In the genomic region with DNA sequence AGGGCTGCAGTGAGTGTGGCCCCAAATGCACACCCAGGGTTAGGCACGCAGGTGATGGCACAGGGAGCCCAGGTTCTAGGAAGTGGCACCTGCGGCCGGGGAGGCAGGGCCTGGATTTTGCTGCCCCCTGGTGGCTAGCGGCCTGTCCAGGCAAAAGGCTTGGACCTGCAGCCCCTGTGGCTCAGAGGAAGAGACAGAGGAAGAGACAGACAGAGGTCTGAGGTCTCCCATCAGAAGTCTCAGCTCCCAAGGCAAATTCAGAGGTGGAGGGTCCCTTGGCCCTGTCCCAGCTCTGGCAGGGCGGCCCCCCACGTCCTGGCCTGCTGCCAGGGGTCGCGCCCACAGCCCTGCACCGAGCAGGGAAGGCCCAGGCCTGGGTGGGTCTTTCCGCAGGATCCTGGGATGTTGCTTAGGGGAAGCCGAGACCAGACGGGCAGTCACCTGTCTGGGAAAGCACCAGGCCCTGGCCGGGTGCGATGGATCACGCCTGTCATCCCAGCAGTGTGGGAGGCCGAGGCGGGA, we compare ENCODE assay signal across 1 cellular context.
A peak's percentile ranks its signal among the peaks of the same experiment; 100 is the strongest.
TF ChIP-seq lines count a peak whose summit lies in the region.

No MANE protein-coding gene starts in this region.

TF ChIP-seq in HEK293, 187 proteins besides CTCF, POLR2A, EP300 and RAD21 (continued from another document):
- TF ChIP-seq, protein P1, sequence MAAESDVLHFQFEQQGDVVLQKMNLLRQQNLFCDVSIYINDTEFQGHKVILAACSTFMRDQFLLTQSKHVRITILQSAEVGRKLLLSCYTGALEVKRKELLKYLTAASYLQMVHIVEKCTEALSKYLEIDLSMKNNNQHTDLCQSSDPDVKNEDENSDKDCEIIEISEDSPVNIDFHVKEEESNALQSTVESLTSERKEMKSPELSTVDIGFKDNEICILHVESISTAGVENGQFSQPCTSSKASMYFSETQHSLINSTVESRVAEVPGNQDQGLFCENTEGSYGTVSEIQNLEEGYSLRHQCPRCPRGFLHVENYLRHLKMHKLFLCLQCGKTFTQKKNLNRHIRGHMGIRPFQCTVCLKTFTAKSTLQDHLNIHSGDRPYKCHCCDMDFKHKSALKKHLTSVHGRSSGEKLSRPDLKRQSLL (tag by site-specific recombination; IDR thresholded peaks at IDR 0.05): no peak
- TF ChIP-seq, protein P2, sequence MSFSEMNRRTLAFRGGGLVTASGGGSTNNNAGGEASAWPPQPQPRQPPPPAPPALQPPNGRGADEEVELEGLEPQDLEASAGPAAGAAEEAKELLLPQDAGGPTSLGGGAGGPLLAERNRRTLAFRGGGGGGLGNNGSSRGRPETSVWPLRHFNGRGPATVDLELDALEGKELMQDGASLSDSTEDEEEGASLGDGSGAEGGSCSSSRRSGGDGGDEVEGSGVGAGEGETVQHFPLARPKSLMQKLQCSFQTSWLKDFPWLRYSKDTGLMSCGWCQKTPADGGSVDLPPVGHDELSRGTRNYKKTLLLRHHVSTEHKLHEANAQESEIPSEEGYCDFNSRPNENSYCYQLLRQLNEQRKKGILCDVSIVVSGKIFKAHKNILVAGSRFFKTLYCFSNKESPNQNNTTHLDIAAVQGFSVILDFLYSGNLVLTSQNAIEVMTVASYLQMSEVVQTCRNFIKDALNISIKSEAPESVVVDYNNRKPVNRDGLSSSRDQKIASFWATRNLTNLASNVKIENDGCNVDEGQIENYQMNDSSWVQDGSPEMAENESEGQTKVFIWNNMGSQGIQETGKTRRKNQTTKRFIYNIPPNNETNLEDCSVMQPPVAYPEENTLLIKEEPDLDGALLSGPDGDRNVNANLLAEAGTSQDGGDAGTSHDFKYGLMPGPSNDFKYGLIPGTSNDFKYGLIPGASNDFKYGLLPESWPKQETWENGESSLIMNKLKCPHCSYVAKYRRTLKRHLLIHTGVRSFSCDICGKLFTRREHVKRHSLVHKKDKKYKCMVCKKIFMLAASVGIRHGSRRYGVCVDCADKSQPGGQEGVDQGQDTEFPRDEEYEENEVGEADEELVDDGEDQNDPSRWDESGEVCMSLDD (tag by site-specific recombination; IDR thresholded peaks at IDR 0.05): peak; percentile 40; the same call in 1 of the 2 replicates
- TF ChIP-seq ZBTB8A (tag by site-specific recombination; IDR thresholded peaks at IDR 0.05) (peak; percentile 46; the same call in 1 of the 2 replicates), KLF1 (tag by site-specific recombination; IDR thresholded peaks at IDR 0.05) (0 out of 2 replicates have a peak, but pooled peaks have one; percentile 22), ZNF132 (tag by site-specific recombination; IDR thresholded peaks at IDR 0.05; ENCODE audit: borderline replicate concordance) (no peak), TRIM28 (IDR thresholded peaks at IDR 0.05; ENCODE audit: borderline replicate concordance, low read length) (0 out of 2 replicates have a peak, but pooled peaks have one; percentile 32), ZNF600 (tag by site-specific recombination; IDR thresholded peaks at IDR 0.05) (peak; percentile 84), ZBTB20 (tag by site-specific recombination; IDR thresholded peaks at IDR 0.05) (0 out of 2 replicates have a peak, but pooled peaks have one; percentile 6), ZNF2 (tag by site-specific recombination; IDR thresholded peaks at IDR 0.05) (0 out of 2 replicates have a peak, but pooled peaks have one; percentile 33), KLF8 (tag by site-specific recombination; IDR thresholded peaks at IDR 0.05) (peak; percentile 62), ZEB2 (tag by site-specific recombination; IDR thresholded peaks at IDR 0.05) (peak; percentile 69; the same call in 1 of the 2 replicates)
- TF ChIP-seq, protein P3, sequence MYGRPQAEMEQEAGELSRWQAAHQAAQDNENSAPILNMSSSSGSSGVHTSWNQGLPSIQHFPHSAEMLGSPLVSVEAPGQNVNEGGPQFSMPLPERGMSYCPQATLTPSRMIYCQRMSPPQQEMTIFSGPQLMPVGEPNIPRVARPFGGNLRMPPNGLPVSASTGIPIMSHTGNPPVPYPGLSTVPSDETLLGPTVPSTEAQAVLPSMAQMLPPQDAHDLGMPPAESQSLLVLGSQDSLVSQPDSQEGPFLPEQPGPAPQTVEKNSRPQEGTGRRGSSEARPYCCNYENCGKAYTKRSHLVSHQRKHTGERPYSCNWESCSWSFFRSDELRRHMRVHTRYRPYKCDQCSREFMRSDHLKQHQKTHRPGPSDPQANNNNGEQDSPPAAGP (tag by site-specific recombination; IDR thresholded peaks at IDR 0.05): 0 out of 2 replicates have a peak, but pooled peaks have one; percentile 28
- TF ChIP-seq, protein P4, sequence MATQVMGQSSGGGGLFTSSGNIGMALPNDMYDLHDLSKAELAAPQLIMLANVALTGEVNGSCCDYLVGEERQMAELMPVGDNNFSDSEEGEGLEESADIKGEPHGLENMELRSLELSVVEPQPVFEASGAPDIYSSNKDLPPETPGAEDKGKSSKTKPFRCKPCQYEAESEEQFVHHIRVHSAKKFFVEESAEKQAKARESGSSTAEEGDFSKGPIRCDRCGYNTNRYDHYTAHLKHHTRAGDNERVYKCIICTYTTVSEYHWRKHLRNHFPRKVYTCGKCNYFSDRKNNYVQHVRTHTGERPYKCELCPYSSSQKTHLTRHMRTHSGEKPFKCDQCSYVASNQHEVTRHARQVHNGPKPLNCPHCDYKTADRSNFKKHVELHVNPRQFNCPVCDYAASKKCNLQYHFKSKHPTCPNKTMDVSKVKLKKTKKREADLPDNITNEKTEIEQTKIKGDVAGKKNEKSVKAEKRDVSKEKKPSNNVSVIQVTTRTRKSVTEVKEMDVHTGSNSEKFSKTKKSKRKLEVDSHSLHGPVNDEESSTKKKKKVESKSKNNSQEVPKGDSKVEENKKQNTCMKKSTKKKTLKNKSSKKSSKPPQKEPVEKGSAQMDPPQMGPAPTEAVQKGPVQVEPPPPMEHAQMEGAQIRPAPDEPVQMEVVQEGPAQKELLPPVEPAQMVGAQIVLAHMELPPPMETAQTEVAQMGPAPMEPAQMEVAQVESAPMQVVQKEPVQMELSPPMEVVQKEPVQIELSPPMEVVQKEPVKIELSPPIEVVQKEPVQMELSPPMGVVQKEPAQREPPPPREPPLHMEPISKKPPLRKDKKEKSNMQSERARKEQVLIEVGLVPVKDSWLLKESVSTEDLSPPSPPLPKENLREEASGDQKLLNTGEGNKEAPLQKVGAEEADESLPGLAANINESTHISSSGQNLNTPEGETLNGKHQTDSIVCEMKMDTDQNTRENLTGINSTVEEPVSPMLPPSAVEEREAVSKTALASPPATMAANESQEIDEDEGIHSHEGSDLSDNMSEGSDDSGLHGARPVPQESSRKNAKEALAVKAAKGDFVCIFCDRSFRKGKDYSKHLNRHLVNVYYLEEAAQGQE (tag by site-specific recombination; IDR thresholded peaks at IDR 0.05): 0 out of 2 replicates have a peak, but pooled peaks have one; percentile 15
